Comparison of ENCODE assay signal across 8 cellular contexts in the genomic region with DNA sequence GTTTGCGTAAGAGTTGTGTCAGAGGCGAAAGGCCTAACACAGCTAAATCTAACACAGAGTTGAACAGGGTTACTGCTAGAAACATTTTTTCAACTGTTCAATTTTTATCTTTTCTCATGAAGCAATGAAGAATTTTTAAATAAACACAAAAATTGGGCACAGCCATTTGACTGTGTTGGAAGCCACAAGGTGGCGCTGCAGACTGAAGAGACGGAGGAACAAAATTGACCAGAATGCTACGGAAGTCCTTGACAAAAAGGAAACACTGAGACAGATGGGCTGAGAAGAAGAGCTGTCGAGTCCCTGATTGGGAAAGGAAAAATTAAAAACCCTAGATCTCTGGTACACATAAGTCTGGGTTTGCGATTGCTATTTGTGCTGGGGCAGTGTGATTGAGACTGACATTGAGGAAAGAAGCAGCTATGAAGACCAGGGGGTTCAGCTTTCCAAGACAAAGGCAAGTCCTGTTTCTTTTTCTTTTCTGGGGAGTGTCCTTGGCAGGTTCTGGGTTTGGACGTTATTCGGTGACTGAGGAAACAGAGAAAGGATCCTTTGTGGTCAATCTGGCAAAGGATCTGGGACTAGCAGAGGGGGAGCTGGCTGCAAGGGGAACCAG. TPM values are rescaled to one million over a fixed set of nuclear protein-coding genes. Genes with fewer than 3 reads are reported as not detected.
DNase-seq lines count a peak whose midpoint lies in the region; ATAC-seq and TF ChIP-seq lines count a peak whose summit lies in the region.

A gene (plus strand): TSS at position 265 of the 616 bp plus-strand sequence. CDS start 158 bp downstream, at position 423.

- peak within 1 kb of the TSS; percentile 27 for H3K4me3 ChIP-seq in CD4-positive, CD25-positive, alpha-beta regulatory T cell (ENCODE audit: low read depth, low read length)
- no peak within 1 kb of the TSS for H3K4me3 ChIP-seq in H7 (ENCODE audit: insufficient read depth, low read depth, low read length)
- H3K4me3 ChIP-seq in PC-9, result no peak within 1 kb of the TSS
- H3K4me3 ChIP-seq in smooth muscle cell, result peak within 1 kb of the TSS; percentile 26

- H3K27me3 ChIP-seq in CD4-positive, CD25-positive, alpha-beta regulatory T cell (ENCODE audit: control insufficient read depth, insufficient read depth, low read length), result peaks cover 3% of the 10 kb centered on the region
- H3K27me3 ChIP-seq in H7 (ENCODE audit: control insufficient read depth, insufficient read depth, low read length) (no peaks in the 10 kb centered on the region), PC-9 (ENCODE audit: insufficient read depth, low read depth) (no peaks in the 10 kb centered on the region), smooth muscle cell (ENCODE audit: low read depth) (no peaks in the 10 kb centered on the region)

- BruUV-seq in PC-9 (replicated peaks; lab: Mats Ljungman, UMichigan), result no TSS peak

- no peaks in the 10 kb centered on the region for H3K9me2 ChIP-seq in PC-9 (ENCODE audit: insufficient read depth)

- no peaks in the 10 kb centered on the region for H3K36me3 ChIP-seq in CD4-positive, CD25-positive, alpha-beta regulatory T cell (ENCODE audit: control insufficient read depth, insufficient read depth, low read length)
- H3K36me3 ChIP-seq in H7 (replicated peaks; ENCODE audit: control insufficient read depth, insufficient read depth, low read length), result no peaks in the 10 kb centered on the region
- H3K36me3 ChIP-seq in PC-9 (ENCODE audit: low read depth), result no peaks in the 10 kb centered on the region
- no peaks in the 10 kb centered on the region for H3K36me3 ChIP-seq in smooth muscle cell (ENCODE audit: low read depth)

- no peak within 1 kb of the TSS for H3K4me2 ChIP-seq in PC-9
- peak within 1 kb of the TSS; percentile 43 for H3K4me2 ChIP-seq in smooth muscle cell

- H3K79me2 ChIP-seq in PC-9 (ENCODE audit: low read depth), result no peaks in the 10 kb centered on the region
- no peaks in the 10 kb centered on the region for H3K79me2 ChIP-seq in smooth muscle cell (ENCODE audit: low read depth)

- CTCF ChIA-PET in PC-9 (lab: Charles Lee), result interaction anchor here (0.6 kb wide), 1 partner anchor 1146 kb away, joined by 6 read pairs; no protein-coding TSS in a partner anchor

- TF ChIP-seq CTCF in PC-9 (conservative IDR thresholded peaks at IDR 0.05) (peak; percentile 65), smooth muscle cell (IDR thresholded peaks at IDR 0.05; ENCODE audit: borderline replicate concordance, insufficient read depth, poor library complexity, severe bottlenecking) (peak; percentile 51)

- peak in 2 of 3 donors; percentile 9 to 13 for DNase-seq in CD4-positive, CD25-positive, alpha-beta regulatory T cell
- DNase-seq in H7 (peak; percentile 79), PC-9 (peak in 1 of 2 experiments; percentile 11), smooth muscle cell (lab: John Stamatoyannopoulos, UW; ENCODE audit: unreplicated experiment) (no peak)
- DNase-seq in effector memory CD8-positive, alpha-beta T cell, result peak in 2 of 3 experiments; percentile 12 to 14

- H3K4me1 Mint-ChIP-seq in CD4-positive, CD25-positive, alpha-beta regulatory T cell, result peaks cover 0 to 11% (median 2%) of the 10 kb centered on the region in 4 donors
- H3K4me1 Mint-ChIP-seq in effector memory CD8-positive, alpha-beta T cell (ENCODE audit: low read depth in 2 of 2), result peaks cover 8% of the 10 kb centered on the region in 2 donors

- H3K27ac ChIP-seq in CD4-positive, CD25-positive, alpha-beta regulatory T cell (ENCODE audit: insufficient read depth, low read length, poor library complexity, severe bottlenecking), result no peak within 1 kb of the TSS
- H3K27ac ChIP-seq in PC-9 (no peak within 1 kb of the TSS), smooth muscle cell (ENCODE audit: low read depth) (no peak within 1 kb of the TSS)

- peaks cover 0 to 39% (median 14%) of the 10 kb centered on the region in 7 donors for H3K9me3 Mint-ChIP-seq in CD4-positive, CD25-positive, alpha-beta regulatory T cell
- peaks cover 0 to 1% of the 10 kb centered on the region in 2 donors for H3K9me3 Mint-ChIP-seq in effector memory CD8-positive, alpha-beta T cell

- ATAC-seq in CD4-positive, CD25-positive, alpha-beta regulatory T cell (ENCODE audit: low read depth in 2 of 2), result no peak
- peak; percentile 42 for ATAC-seq in effector memory CD8-positive, alpha-beta T cell (replicated peaks)
- ATAC-seq in GM19395 (IDR thresholded peaks at IDR 0.05; ENCODE audit: unreplicated experiment) (no peak), HG02623 (IDR thresholded peaks at IDR 0.05; ENCODE audit: unreplicated experiment) (no peak), HG03280 (IDR thresholded peaks at IDR 0.05; ENCODE audit: unreplicated experiment) (no peak)

- peaks cover 21% of the 10 kb centered on the region for H3K27me3 Mint-ChIP-seq in CD4-positive, CD25-positive, alpha-beta regulatory T cell
- peaks cover 54 to 80% of the 10 kb centered on the region in 2 donors for H3K27me3 Mint-ChIP-seq in effector memory CD8-positive, alpha-beta T cell

- intact Hi-C loops in PC-9 (cut with micrococcal nuclease; ENCODE audit: unreplicated experiment), result loop anchor here (10.0 kb wide), 1 partner anchor 102 kb away; no protein-coding TSS in a partner anchor

- no peak within 1 kb of the TSS for H3K9ac ChIP-seq in smooth muscle cell (ENCODE audit: low read depth)

- peaks cover 14% of the 10 kb centered on the region for H3K36me3 Mint-ChIP-seq in CD4-positive, CD25-positive, alpha-beta regulatory T cell
- H3K36me3 Mint-ChIP-seq in effector memory CD8-positive, alpha-beta T cell (ENCODE audit: insufficient read depth), result no peaks in the 10 kb centered on the region

- POLR2A ChIA-PET in PC-9 (lab: Charles Lee; ENCODE audit: unreplicated experiment), result no interaction called here

- H2AFZ ChIP-seq in PC-9, result no peak within 1 kb of the TSS
- H2AFZ ChIP-seq in smooth muscle cell (ENCODE audit: low read depth), result no peak within 1 kb of the TSS

- no peaks in the 10 kb centered on the region for H4K20me1 ChIP-seq in PC-9 (ENCODE audit: insufficient read depth)
- H4K20me1 ChIP-seq in smooth muscle cell (ENCODE audit: low read depth), result no peaks in the 10 kb centered on the region

- no peak within 1 kb of the TSS for H3K27ac Mint-ChIP-seq in CD4-positive, CD25-positive, alpha-beta regulatory T cell
- no peak within 1 kb of the TSS for H3K27ac Mint-ChIP-seq in effector memory CD8-positive, alpha-beta T cell

- 44% methylated on average over 9 of the region's 9 CpGs for WGBS in smooth muscle cell (ENCODE audit: low lambda C conversion rate)

- H3F3A ChIP-seq in PC-9 (ENCODE audit: insufficient read depth, low read depth) (no peaks in the 10 kb centered on the region), smooth muscle cell (ENCODE audit: low read depth) (no peaks in the 10 kb centered on the region)

- no peaks in the 10 kb centered on the region for H3K4me1 ChIP-seq in CD4-positive, CD25-positive, alpha-beta regulatory T cell (ENCODE audit: control insufficient read depth, insufficient read depth, low read length, poor library complexity, severe bottlenecking)
- H3K4me1 ChIP-seq in PC-9 (replicated peaks; ENCODE audit: insufficient read depth), result no peaks in the 10 kb centered on the region
- H3K4me1 ChIP-seq in smooth muscle cell (ENCODE audit: low read depth), result no peaks in the 10 kb centered on the region

- peaks cover 0 to 2% of the 10 kb centered on the region in 2 experiments for H3K9me3 ChIP-seq in CD4-positive, CD25-positive, alpha-beta regulatory T cell (ENCODE audit: control insufficient read depth in 2 of 2, low read length in 2 of 2)
- H3K9me3 ChIP-seq in PC-9 (ENCODE audit: insufficient read depth, low read depth) (no peaks in the 10 kb centered on the region), smooth muscle cell (replicated peaks; ENCODE audit: low read depth) (peaks cover 8% of the 10 kb centered on the region)

- peak within 1 kb of the TSS in 2 of 4 donors; percentile 12 to 49 for H3K4me3 Mint-ChIP-seq in CD4-positive, CD25-positive, alpha-beta regulatory T cell
- H3K4me3 Mint-ChIP-seq in effector memory CD8-positive, alpha-beta T cell, result peak within 1 kb of the TSS; percentile 46 to 60

RNA-seq across cellular contexts. Expression of the gene that starts here (rescaled TPM):
- total RNA-seq in CD4-positive, CD25-positive, alpha-beta regulatory T cell, result 0.07 TPM
- not detected for polyA plus RNA-seq in CD4-positive, CD25-positive, alpha-beta regulatory T cell
- not detected in 2 replicates for total RNA-seq in H7 (2014; rRNA removed; shearing (Covaris generic))
- total RNA-seq in PC-9 (2021), result not detected in 2 replicates
- 4.1 and 6.5 TPM in 2 replicates for total RNA-seq in smooth muscle cell
- 2.2 and 2.4 TPM in 2 replicates for polyA plus RNA-seq in smooth muscle cell

Comparison
In these comparisons a context has a peak if more than half of its experiments do, and no peak if none do; other contexts are left out.
1. Peak in DNase-seq and H3K4me3 ChIP-seq in CD4-positive, CD25-positive, alpha-beta regulatory T cell; RNA of the gene not detected or under 1 TPM.
2. Peak in DNase-seq in H7; RNA of the gene not detected or under 1 TPM.